In the genomic region with DNA sequence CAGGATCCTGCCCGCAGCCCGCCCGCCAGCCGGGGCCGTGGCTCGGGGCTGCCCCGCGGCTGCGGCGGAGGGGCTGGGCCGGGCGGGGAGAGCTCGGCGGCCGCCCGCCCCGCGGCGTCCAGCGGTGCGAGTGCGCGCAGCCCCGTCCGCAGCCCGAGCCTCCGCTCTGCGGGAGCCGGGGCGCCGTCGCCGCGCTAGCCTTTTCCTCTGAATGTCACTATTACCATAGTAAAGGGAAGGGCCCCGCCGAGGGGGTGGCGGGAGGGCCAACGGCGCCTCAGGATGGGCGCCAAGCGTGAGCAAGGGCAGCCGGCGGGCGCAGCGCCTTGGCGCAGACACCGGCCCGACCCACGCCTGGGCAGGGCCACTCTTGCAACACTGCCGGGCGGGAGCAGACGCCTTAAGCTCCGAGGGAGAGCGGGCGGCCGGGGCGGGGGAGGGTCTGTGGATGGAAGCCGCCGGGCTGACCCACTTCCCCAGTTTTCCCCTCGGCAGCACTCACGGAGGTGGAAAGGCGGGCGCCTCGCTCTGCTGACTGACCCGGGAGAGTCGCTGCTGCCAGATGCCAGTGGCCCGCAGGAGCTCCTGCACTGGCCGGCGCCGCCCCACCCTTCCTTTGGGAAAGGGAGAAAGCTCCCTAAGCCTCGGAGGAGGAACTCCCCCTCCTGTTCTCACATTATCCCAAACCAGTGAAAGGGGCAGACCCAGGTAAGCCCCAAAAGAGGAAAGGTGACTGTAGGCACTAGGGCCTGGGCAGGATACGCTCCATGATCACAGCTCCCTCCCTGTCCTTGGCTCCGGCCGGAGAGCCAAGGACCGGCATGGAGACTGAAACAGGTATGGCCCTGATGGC, we compare ENCODE assay signal across 7 cellular contexts.
A peak's percentile ranks its signal among the peaks of the same experiment; 100 is the strongest.
DNase-seq lines count a peak whose midpoint lies in the region; ATAC-seq and TF ChIP-seq lines count a peak whose summit lies in the region.

No MANE protein-coding gene starts in this region.

- no peak for ATAC-seq in HG03196 (IDR thresholded peaks at IDR 0.05; ENCODE audit: unreplicated experiment)

- H3K36me3 ChIP-seq in GM06990 (ENCODE audit: control insufficient read depth, insufficient read depth, low read length), result no peaks in the 10 kb centered on the region

- H3K27me3 ChIP-seq in GM06990 (replicated peaks; ENCODE audit: control insufficient read depth, insufficient read depth, low read length), result no peaks in the 10 kb centered on the region; the same call in 1 of the 2 replicates

- DNase-seq in GM06990 (ENCODE audit: extremely low read depth, insufficient read length) (peak; percentile 4), NCI-H1417 (lab: John Stamatoyannopoulos, UW) (peak; percentile 87 to 91 (median 90)), glomerular visceral epithelial cell (ENCODE audit: extremely low spot score) (peak; percentile 54), occipital lobe (lab: John Stamatoyannopoulos, UW) (peak; percentile 57), T-helper 1 cell (no peak)
- peak; percentile 34 to 46 for DNase-seq in activated T-cell treated with anti-CD3 and anti-CD28 coated beads, Interleukin-2, amount 50 U/mL, for 48 hours

- no peak overlapping the region for H3K4me3 ChIP-seq in GM06990 (replicated peaks; ENCODE audit: low read depth, low read length)

- no peak for TF ChIP-seq CTCF in GM06990 (IDR thresholded peaks at IDR 0.05; ENCODE audit: insufficient read depth, low read length, poor library complexity, severe bottlenecking)

Comparison
In these comparisons a context has a peak if more than half of its experiments do, and no peak if none do; other contexts are left out.
1. DNase-seq: peak in GM06990 (single experiment), NCI-H1417 (3 of 3), activated T-cell treated with anti-CD3 and anti-CD28 coated beads, Interleukin-2, amount 50 U/mL, for 48 hours (2 of 2), glomerular visceral epithelial cell (single experiment) and occipital lobe (single experiment); none in T-helper 1 cell (0 of 5).